In the genomic region with DNA sequence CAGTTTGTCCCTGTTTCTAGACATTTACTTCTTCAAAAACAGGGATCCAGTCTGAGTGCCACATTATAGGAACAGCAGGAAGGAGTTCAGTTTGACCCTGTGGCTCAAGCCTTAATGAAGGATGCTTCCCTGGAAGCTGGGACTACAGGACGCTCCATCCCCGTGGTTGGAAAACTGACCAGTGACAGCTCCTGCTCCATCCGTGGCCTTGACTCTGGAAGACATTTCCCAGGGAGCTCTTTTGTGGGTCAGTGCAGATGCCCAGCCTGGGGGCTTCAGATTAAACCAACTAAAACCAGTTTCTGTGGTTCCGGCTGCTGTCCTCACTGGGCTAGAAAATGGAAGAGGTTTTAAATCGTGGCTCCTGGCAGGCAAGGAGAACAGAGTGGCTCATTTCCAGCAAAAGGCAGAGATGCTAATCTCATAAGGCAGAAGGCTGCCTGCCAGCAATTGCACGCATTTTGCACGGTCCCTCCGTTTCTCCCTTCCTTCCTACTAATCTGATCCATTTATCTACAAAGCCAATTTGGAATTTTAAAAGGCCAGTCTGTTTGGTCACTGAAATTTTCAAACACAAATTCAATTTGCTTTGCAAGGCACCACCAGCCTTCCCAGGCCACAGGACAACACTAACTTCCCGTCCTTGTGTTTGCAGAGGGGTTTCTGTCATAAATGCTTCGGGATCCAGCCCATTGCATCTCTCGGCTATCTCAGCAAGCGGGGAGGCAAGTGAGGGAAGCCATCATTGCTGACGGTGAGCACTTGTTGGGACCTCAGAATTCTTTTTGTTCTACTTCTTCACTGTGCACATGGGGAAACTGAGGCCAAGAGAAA, we compare ENCODE assay signal across 28 cellular contexts. TPM values are rescaled to one million over a fixed set of nuclear protein-coding genes. Genes with fewer than 3 reads are reported as not detected.
DNase-seq lines count a peak whose midpoint lies in the region; FAIRE-seq and TF ChIP-seq lines count a peak whose summit lies in the region.
"Had no signal": no experiment of that assay in that cellular context is flagged by ENCODE, and none has a peak within 500 bp of the region (broad histone marks: within the 10 kb centered on the region; RNA-seq: fewer than 3 reads in every experiment).

No MANE protein-coding gene starts in this region.

- H3K4me1 ChIP-seq in mammary epithelial cell (ENCODE audit: insufficient read depth, low read length), result no peaks in the 10 kb centered on the region
- no peaks in the 10 kb centered on the region for H3K4me1 ChIP-seq in astrocyte (ENCODE audit: insufficient read depth, low read length)
- H3K4me1 ChIP-seq: body of pancreas had no signal

- H3K4me2 ChIP-seq in mammary epithelial cell (ENCODE audit: insufficient read depth, low read depth, low read length), result no peak overlapping the region
- no peak overlapping the region for H3K4me2 ChIP-seq in astrocyte (ENCODE audit: low read length)

- H3K27ac ChIP-seq in mammary epithelial cell (ENCODE audit: insufficient read depth, low read depth, low read length) (no peak overlapping the region), astrocyte (ENCODE audit: low read depth, low read length) (no peak overlapping the region)
- H3K27ac ChIP-seq: body of pancreas, epithelial cell of prostate, SJCRH30 had no signal

- WGBS in mammary epithelial cell (ENCODE audit: low coverage, missing lambda C conversion rate), result 58% methylated on average over 13 of the region's 13 CpGs

- DNase-seq in T47D (ENCODE audit: low read depth in 1 of 2, low spot score in 1 of 2) (peak; percentile 30 to 33), mammary epithelial cell (no peak), astrocyte (ENCODE audit: low read depth) (peak; percentile 37), MV-4-11 (lab: John Stamatoyannopoulos, UW) (no peak), chondrocyte (ENCODE audit: low spot score) (no peak), NCI-H2029 (lab: John Stamatoyannopoulos, UW) (no peak)
- no peak for DNase-seq in activated naive CD4-positive, alpha-beta T cell treated with anti-CD3 and anti-CD28 coated beads, Interleukin-2, amount 50 U/mL, for 16 hours
- DNase-seq: activated CD8-positive, alpha-beta T cell treated with anti-CD3 and anti-CD28 coated beads, Interleukin-2, amount 10 ng/mL, durations not matched to agents 7 days and 5 days; activated effector memory CD4-positive, alpha-beta T cell treated with Interleukin-2 at 50 U/mL for 16 hours; activated naive CD8-positive, alpha-beta T cell treated with anti-CD3 and anti-CD28 coated beads for 36 hours; body of pancreas; CD4-positive, alpha-beta memory T cell; EL; GOT3; head of caudate nucleus; Kasumi-1; NCI-H1092 treated with DMSO at 0.1 percent for 48 hours; NCI-H187; NCI-H2171 treated with DMSO at 0.1 percent for 48 hours; NCI-H510A treated with DMSO at 0.1 percent for 48 hours; SJCRH30; stimulated activated naive CD4-positive, alpha-beta T cell had no signal

- no peak overlapping the region for H3K27ac Mint-ChIP-seq in astrocyte (ENCODE audit: unreplicated experiment)
- H3K27ac Mint-ChIP-seq in nephron, result peak overlapping the region; percentile 19 to 74 (median 48)
- H3K27ac Mint-ChIP-seq in chondrocyte (ENCODE audit: unreplicated experiment), result no peak overlapping the region
- H3K27ac Mint-ChIP-seq: activated CD8-positive, alpha-beta T cell treated with anti-CD3 and anti-CD28 coated beads, Interleukin-2, amount 10 ng/mL, durations not matched to agents 7 days and 5 days; activated naive CD8-positive, alpha-beta T cell treated with anti-CD3 and anti-CD28 coated beads for 36 hours had no signal

- no peak for TF ChIP-seq CTCF in mammary epithelial cell (conservative IDR thresholded peaks at IDR 0.05 in 1 of 2, IDR thresholded peaks at IDR 0.05 in 1 of 2; ENCODE audit: extremely low read depth in 1 of 2, insufficient read depth in 1 of 2, low read depth in 1 of 2, low read length in 2 of 2)
- TF ChIP-seq CTCF in astrocyte (IDR thresholded peaks at IDR 0.05; ENCODE audit: insufficient read depth, low read depth, low read length), result no peak
- TF ChIP-seq CTCF in nephron (IDR thresholded peaks at IDR 0.05; ENCODE audit: unreplicated experiment in 3 of 3), result no peak
- TF ChIP-seq CTCF in chondrocyte (IDR thresholded peaks at IDR 0.05), result no peak

- H3K9ac ChIP-seq in mammary epithelial cell (ENCODE audit: insufficient read depth, low read length) (no peak overlapping the region), astrocyte (ENCODE audit: low read length) (no peak overlapping the region)

- H3K9me3 Mint-ChIP-seq in astrocyte (ENCODE audit: unreplicated experiment), result peaks cover 3% of the 10 kb centered on the region
- H3K9me3 Mint-ChIP-seq in nephron, result peaks cover 4% of the 10 kb centered on the region
- H3K9me3 Mint-ChIP-seq in chondrocyte (ENCODE audit: low read depth), result peaks cover 8% of the 10 kb centered on the region
- H3K9me3 Mint-ChIP-seq: activated naive CD8-positive, alpha-beta T cell treated with anti-CD3 and anti-CD28 coated beads for 36 hours had no signal

- H4K20me1 ChIP-seq in mammary epithelial cell (ENCODE audit: insufficient read depth, low read length), result no peaks in the 10 kb centered on the region
- H4K20me1 ChIP-seq in astrocyte (ENCODE audit: insufficient read depth, low read length), result no peaks in the 10 kb centered on the region

- H3K9me3 ChIP-seq in mammary epithelial cell (replicated peaks; ENCODE audit: insufficient read depth, low read length) (no peaks in the 10 kb centered on the region), astrocyte (ENCODE audit: insufficient read depth, low read depth, low read length) (no peaks in the 10 kb centered on the region)
- H3K9me3 ChIP-seq: body of pancreas had no signal

- H3K4me3 ChIP-seq in mammary epithelial cell (replicated peaks in 1 of 3; ENCODE audit: insufficient read depth in 1 of 3, low read depth in 2 of 3, low read length in 3 of 3) (no peak overlapping the region), astrocyte (ENCODE audit: insufficient read depth, low read depth, low read length) (no peak overlapping the region)
- H3K4me3 ChIP-seq: body of pancreas, SJCRH30 had no signal

- dilution Hi-C loops in mammary epithelial cell (cut with HindIII; ENCODE audit: low sequenced_read_pairs), result no loop called here

- in situ Hi-C loops in T47D (cut with HindIII; ENCODE audit: low pct_unique_long_range_greater_than_20kb, low sequenced_read_pairs), result no loop called here
- in situ Hi-C loops in mammary epithelial cell (cut with MboI; ENCODE audit: low sequenced_read_pairs in 2 of 2), result no loop called here

- H3K4me3 Mint-ChIP-seq in astrocyte (ENCODE audit: unreplicated experiment), result no peak overlapping the region
- no peak overlapping the region for H3K4me3 Mint-ChIP-seq in nephron
- no peak overlapping the region for H3K4me3 Mint-ChIP-seq in chondrocyte (ENCODE audit: unreplicated experiment)
- H3K4me3 Mint-ChIP-seq: activated CD8-positive, alpha-beta T cell treated with anti-CD3 and anti-CD28 coated beads, Interleukin-2, amount 10 ng/mL, durations not matched to agents 7 days and 5 days; activated naive CD8-positive, alpha-beta T cell treated with anti-CD3 and anti-CD28 coated beads for 36 hours; CD4-positive, alpha-beta memory T cell; neural crest cell had no signal

- H3K4me1 Mint-ChIP-seq in astrocyte (ENCODE audit: low read depth, unreplicated experiment) (no peaks in the 10 kb centered on the region), nephron (peaks cover 43% of the 10 kb centered on the region), chondrocyte (ENCODE audit: low read depth) (peaks cover 14% of the 10 kb centered on the region)
- H3K4me1 Mint-ChIP-seq: activated naive CD8-positive, alpha-beta T cell treated with anti-CD3 and anti-CD28 coated beads for 36 hours; CD4-positive, alpha-beta memory T cell had no signal

- CTCF ChIA-PET in mammary epithelial cell (lab: Charles Lee; ENCODE audit: low non-redundant PET), result no interaction called here

- H3K79me2 ChIP-seq in mammary epithelial cell (ENCODE audit: insufficient read depth, low read length), result no peaks in the 10 kb centered on the region
- no peaks in the 10 kb centered on the region for H3K79me2 ChIP-seq in astrocyte (ENCODE audit: insufficient read depth, low read length)

- H3K36me3 Mint-ChIP-seq in astrocyte (ENCODE audit: low read depth, unreplicated experiment) (peaks cover 2% of the 10 kb centered on the region), nephron (ENCODE audit: low read depth) (no peaks in the 10 kb centered on the region), chondrocyte (ENCODE audit: low read depth) (peaks cover 2% of the 10 kb centered on the region)
- H3K36me3 Mint-ChIP-seq: activated naive CD8-positive, alpha-beta T cell treated with anti-CD3 and anti-CD28 coated beads for 36 hours; CD4-positive, alpha-beta memory T cell had no signal

- no peak overlapping the region for H2AFZ ChIP-seq in mammary epithelial cell (ENCODE audit: low read depth, low read length)
- no peak overlapping the region for H2AFZ ChIP-seq in astrocyte (ENCODE audit: low read depth, low read length)

- peaks cover 2% of the 10 kb centered on the region for H3K27me3 ChIP-seq in mammary epithelial cell (ENCODE audit: insufficient read depth, low read length)
- peaks cover 3% of the 10 kb centered on the region for H3K27me3 ChIP-seq in astrocyte (ENCODE audit: insufficient read depth, low read length)
- H3K27me3 ChIP-seq: body of pancreas, SJCRH30 had no signal

- intact Hi-C loops in mammary epithelial cell (cut with micrococcal nuclease), result no loop called here

- H3K36me3 ChIP-seq in mammary epithelial cell (ENCODE audit: insufficient read depth, low read length), result no peaks in the 10 kb centered on the region
- no peaks in the 10 kb centered on the region for H3K36me3 ChIP-seq in astrocyte (ENCODE audit: insufficient read depth, low read length)
- H3K36me3 ChIP-seq: SJCRH30 had no signal

- no TSS peak for BruUV-seq in mammary epithelial cell (replicated peaks; lab: Mats Ljungman, UMichigan)

- FAIRE-seq in astrocyte (lab: Jason Lieb, UNC), result no peak
- FAIRE-seq: GM12891, RCC 7860 had no signal

- H3K27me3 Mint-ChIP-seq in astrocyte (ENCODE audit: low read depth, unreplicated experiment) (peaks cover 51% of the 10 kb centered on the region), nephron (ENCODE audit: low read depth) (peaks cover 17% of the 10 kb centered on the region), chondrocyte (ENCODE audit: low read depth) (peaks cover 12% of the 10 kb centered on the region)

RNA-seq across cellular contexts. Expression of a gene that starts 6.2 kb away (rescaled TPM):
- total RNA-seq in mammary epithelial cell, result under 1 TPM in 1 of 2 donors, not detected in 1; 0.28 TPM
- 0.31 TPM for polyA plus RNA-seq in mammary epithelial cell
- not detected for polyA minus RNA-seq in mammary epithelial cell
- not detected in 2 replicates for total RNA-seq in astrocyte
- 0.31 TPM in 1 of 3 replicates, not detected in the others for total RNA-seq in chondrocyte
- total RNA-seq: CD4-positive, alpha-beta memory T cell; lung microvascular endothelial cell had no signal
- polyA plus RNA-seq: CD4-positive, alpha-beta memory T cell had no signal

Comparison
In these comparisons a context has a peak if more than half of its experiments do, and no peak if none do; other contexts are left out.
1. DNase-seq: peak in T47D (2 of 2) and astrocyte (single experiment); none in mammary epithelial cell (single experiment), activated naive CD4-positive, alpha-beta T cell treated with anti-CD3 and anti-CD28 coated beads, Interleukin-2, amount 50 U/mL, for 16 hours (single experiment), MV-4-11 (single experiment), chondrocyte (single experiment) and NCI-H2029 (single experiment).
2. H3K27ac Mint-ChIP-seq: peak in nephron (3 of 3); none in astrocyte (single experiment) and chondrocyte (single experiment).